ENCODE assay signal across 18 cellular contexts in genomic region chr2:94997981-94998920, GRCh38. TPM values are rescaled to one million over a fixed set of nuclear protein-coding genes. Genes with fewer than 3 reads are reported as not detected.
DNase-seq lines count a peak whose midpoint lies in the region; ATAC-seq and TF ChIP-seq lines count a peak whose summit lies in the region.
"Had no signal": no experiment of that assay in that cellular context is flagged by ENCODE, and none has a peak within 500 bp of the region (broad histone marks: within the 10 kb centered on the region; RNA-seq: fewer than 3 reads in every experiment).

No MANE protein-coding gene starts in this region.

- no peaks in the 10 kb centered on the region for H3K9me3 Mint-ChIP-seq in activated naive CD8-positive, alpha-beta T cell treated with anti-CD3 and anti-CD28 coated beads, Interleukin-2, amount 10 ng/mL, durations not matched to agents 7 days and 5 days

- H3K36me3 ChIP-seq in right atrium auricular region = no peaks in the 10 kb centered on the region
- no peaks in the 10 kb centered on the region for H3K36me3 ChIP-seq in vagina
- H3K36me3 ChIP-seq: colonic mucosa had no signal

- H3K36me3 Mint-ChIP-seq in activated naive CD8-positive, alpha-beta T cell treated with anti-CD3 and anti-CD28 coated beads, Interleukin-2, amount 10 ng/mL, durations not matched to agents 7 days and 5 days = no peaks in the 10 kb centered on the region

- intact Hi-C loops in posterior vena cava (cut with DNase I) = no loop called here
- intact Hi-C loops in vagina (cut with DNase I) = no loop called here

- H3K27me3 Mint-ChIP-seq in activated naive CD8-positive, alpha-beta T cell treated with anti-CD3 and anti-CD28 coated beads, Interleukin-2, amount 10 ng/mL, durations not matched to agents 7 days and 5 days = peaks cover 35% of the 10 kb centered on the region

- no peak overlapping the region for H3K27ac Mint-ChIP-seq in activated naive CD8-positive, alpha-beta T cell treated with anti-CD3 and anti-CD28 coated beads, Interleukin-2, amount 10 ng/mL, durations not matched to agents 7 days and 5 days

- no peaks in the 10 kb centered on the region for H3K4me1 ChIP-seq in right atrium auricular region
- no peaks in the 10 kb centered on the region for H3K4me1 ChIP-seq in vagina
- H3K4me1 ChIP-seq: colonic mucosa had no signal

- no peaks in the 10 kb centered on the region for H3K9me3 ChIP-seq in right atrium auricular region
- no peaks in the 10 kb centered on the region for H3K9me3 ChIP-seq in vagina
- H3K9me3 ChIP-seq: colonic mucosa had no signal

- no peak overlapping the region for H3K27ac ChIP-seq in right atrium auricular region
- no peak overlapping the region for H3K27ac ChIP-seq in vagina
- H3K27ac ChIP-seq: C4-2B, colonic mucosa, SK-N-MC had no signal

- TF ChIP-seq POLR2A in vagina (IDR thresholded peaks at IDR 0.05) = no peak

- no peaks in the 10 kb centered on the region for H3K4me1 Mint-ChIP-seq in activated naive CD8-positive, alpha-beta T cell treated with anti-CD3 and anti-CD28 coated beads, Interleukin-2, amount 10 ng/mL, durations not matched to agents 7 days and 5 days

- peak; percentile 7 for DNase-seq in HT-29 (ENCODE audit: low spot score)
- DNase-seq in activated naive CD8-positive, alpha-beta T cell treated with anti-CD3 and anti-CD28 coated beads, Interleukin-2, amount 10 ng/mL, durations not matched to agents 7 days and 5 days = peak; percentile 46
- no peak for DNase-seq in right atrium auricular region (ENCODE audit: low spot score)
- peak; percentile 70 for DNase-seq in posterior vena cava (ENCODE audit: low spot score)
- no peak for DNase-seq in vagina (ENCODE audit: extremely low spot score in 2 of 2)
- no peak for DNase-seq in NCI-H774 (lab: John Stamatoyannopoulos, UW)
- DNase-seq in activated CD4-positive, alpha-beta T cell treated with anti-CD3 and anti-CD28 coated beads for 1 hour = no peak
- DNase-seq: activated CD8-positive, alpha-beta memory T cell treated with anti-CD3 and anti-CD28 coated beads, Interleukin-2, amount 50 U/mL, for 48 hours; amniotic stem cell; colonic mucosa; NCI-H1048; NCI-H2171 treated with DMSO at 0.1 percent for 48 hours; stimulated activated CD4-positive, alpha-beta T cell treated with anti-CD3 and anti-CD28 coated beads, Interleukin-4, amount 100 ng/mL, for 24 hours had no signal

- H3K4me3 ChIP-seq in right atrium auricular region (peak overlapping the region; percentile 6 to 18), vagina (peak overlapping the region in 1 of 2 donors; percentile 16)
- H3K4me3 ChIP-seq: colonic mucosa, GM12878, SK-N-MC had no signal

- TF ChIP-seq CTCF in right atrium auricular region (IDR thresholded peaks at IDR 0.05) (peak in 1 of 2 donors; percentile 42), vagina (IDR thresholded peaks at IDR 0.05) (no peak)

- peak; percentile 71 for ATAC-seq in activated naive CD8-positive, alpha-beta T cell treated with anti-CD3 and anti-CD28 coated beads, Interleukin-2, amount 10 ng/mL, durations not matched to agents 7 days and 5 days (ENCODE audit: low read depth)
- ATAC-seq in HG03097 (IDR thresholded peaks at IDR 0.05; ENCODE audit: low FRiP score, unreplicated experiment) = no peak
- ATAC-seq: GM12878 had no signal

- POLR2A ChIA-PET in activated naive CD8-positive, alpha-beta T cell treated with anti-CD3 and anti-CD28 coated beads, Interleukin-2, amount 10 ng/mL, durations not matched to agents 7 days and 5 days (lab: Charles Lee) = no interaction called here

- H3K27me3 ChIP-seq in right atrium auricular region (no peaks in the 10 kb centered on the region), vagina (no peaks in the 10 kb centered on the region)

- H3K4me3 Mint-ChIP-seq in activated naive CD8-positive, alpha-beta T cell treated with anti-CD3 and anti-CD28 coated beads, Interleukin-2, amount 10 ng/mL, durations not matched to agents 7 days and 5 days = peak overlapping the region; percentile 2

RNA-seq across cellular contexts. Expression of gene MAL, which starts 27.3 kb away (rescaled TPM):
- total RNA-seq in HT-29 (2014; rRNA removed; shearing (Covaris generic)) = not detected in 2 replicates
- 100 to 1,000 TPM; 174 to 184 TPM for total RNA-seq in activated naive CD8-positive, alpha-beta T cell treated with anti-CD3 and anti-CD28 coated beads, Interleukin-2, amount 10 ng/mL, durations not matched to agents 7 days and 5 days
- total RNA-seq in right atrium auricular region (1 to 10 TPM; 7.4 to 8.7 TPM), posterior vena cava (1 to 10 TPM; 1.0 to 1.6 TPM), vagina (71.0 TPM)
- total RNA-seq: fibroblast of lung had no signal

Comparison
In these comparisons a context has a peak if more than half of its experiments do, and no peak if none do; other contexts are left out.
1. DNase-seq: peak in HT-29 (single experiment), activated naive CD8-positive, alpha-beta T cell treated with anti-CD3 and anti-CD28 coated beads, Interleukin-2, amount 10 ng/mL, durations not matched to agents 7 days and 5 days (single experiment) and posterior vena cava (single experiment); none in right atrium auricular region (single experiment), vagina (0 of 2), NCI-H774 (single experiment) and activated CD4-positive, alpha-beta T cell treated with anti-CD3 and anti-CD28 coated beads for 1 hour (single experiment).